ENCODE assay signal across 24 cellular contexts in genomic region chr12:48445538-48445937, GRCh38. TPM values are rescaled to one million over a fixed set of nuclear protein-coding genes. Genes with fewer than 3 reads are reported as not detected.
"Had no signal": no experiment of that assay in that cellular context is flagged by ENCODE, and none has a peak within 500 bp of the region (broad histone marks: within the 10 kb centered on the region; RNA-seq: fewer than 3 reads in every experiment).

No MANE protein-coding gene starts in this region.

- H3K9me3 ChIP-seq: neutrophil, psoas muscle, right lobe of liver, thoracic aorta, transverse colon had no signal

- H3K4me1 ChIP-seq: right lobe of liver, stomach, transverse colon had no signal

- H3K4me3 Mint-ChIP-seq: dendritic cell treated with granulocyte-macrophage colony-stimulating factor and Interleukin-4, amounts not matched to agents 40 ng/mL and 50 ng/mL, for 4 days; effector memory CD8-positive, alpha-beta T cell; natural killer cell had no signal

- H2AFZ ChIP-seq: hepatocyte had no signal

- H3K27me3 ChIP-seq: hepatocyte, neutrophil, right lobe of liver, stomach, transverse colon had no signal

- H3K4me2 ChIP-seq: hepatocyte had no signal

- H3K27ac ChIP-seq: hepatocyte, neutrophil, psoas muscle, right lobe of liver, stomach, thoracic aorta, transverse colon had no signal

- H3K36me3 ChIP-seq: neutrophil, right lobe of liver, stomach, thoracic aorta, transverse colon had no signal

- H3K4me1 Mint-ChIP-seq: natural killer cell had no signal

- H3K4me3 ChIP-seq: hepatocyte, psoas muscle, right lobe of liver, stomach, thoracic aorta, transverse colon had no signal

- DNase-seq: cerebellar nuclear complex; effector memory CD8-positive, alpha-beta T cell; erythroblast; foreskin melanocyte; head of caudate nucleus; kidney; left colon; natural killer cell; psoas muscle; right lobe of liver; stimulated activated CD4-positive, alpha-beta T cell treated with anti-CD3 and anti-CD28 coated beads, Interleukin-2, amount 100 ng/mL, for 24 hours; stimulated activated CD4-positive, alpha-beta T cell treated with anti-CD3 and anti-CD28 coated beads, Interleukin-4, amount 100 ng/mL, for 4 hours; stomach; substantia nigra; transverse colon had no signal

- ATAC-seq: effector memory CD8-positive, alpha-beta T cell; left colon; natural killer cell; psoas muscle; right lobe of liver had no signal

- H3K27ac Mint-ChIP-seq: dendritic cell treated with granulocyte-macrophage colony-stimulating factor and Interleukin-4, amounts not matched to agents 40 ng/mL and 50 ng/mL, for 4 days; effector memory CD8-positive, alpha-beta T cell; natural killer cell had no signal

- H3K79me2 ChIP-seq: hepatocyte had no signal

RNA-seq across cellular contexts. Expression of gene ANP32D, which starts 26.8 kb away (rescaled TPM):
- total RNA-seq: hepatocyte, kidney, left colon, liver, lung microvascular endothelial cell, mesenteric fat pad, mononuclear cell, natural killer cell, osteoblast, psoas muscle, right lobe of liver, transverse colon had no signal
- polyA plus RNA-seq: hepatocyte, liver, psoas muscle, stomach had no signal

RNA-seq across cellular contexts. Expression of gene C12orf54, which starts 36.8 kb away (rescaled TPM):
- total RNA-seq: hepatocyte, kidney, left colon, liver, lung microvascular endothelial cell, mesenteric fat pad, mononuclear cell, natural killer cell, osteoblast, right lobe of liver, thoracic aorta had no signal
- polyA plus RNA-seq: liver had no signal
